ENCODE assay signal across 16 cellular contexts in the genomic region with DNA sequence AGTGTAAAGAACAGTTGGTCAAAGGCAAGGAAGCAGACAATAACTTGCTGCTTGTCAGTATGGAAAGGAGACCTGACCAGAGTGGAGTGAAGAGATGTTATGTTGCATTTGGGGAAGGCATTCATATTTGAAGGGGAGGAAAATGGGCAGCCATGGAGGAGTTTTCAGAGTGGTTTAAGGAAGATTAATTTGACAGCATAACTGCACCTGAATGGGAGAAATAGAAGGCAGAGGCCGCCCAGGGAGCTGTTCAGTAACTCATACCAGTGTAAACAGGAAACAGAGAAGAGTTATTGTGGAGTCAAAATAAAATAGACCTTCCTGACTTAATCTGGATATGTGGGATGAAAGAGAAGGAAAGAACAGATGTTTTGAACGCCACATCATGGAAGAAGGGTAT. TPM values are rescaled to one million over a fixed set of nuclear protein-coding genes. Genes with fewer than 3 reads are reported as not detected.
DNase-seq lines count a peak whose midpoint lies in the region; ATAC-seq and TF ChIP-seq lines count a peak whose summit lies in the region.
"Had no signal": no experiment of that assay in that cellular context is flagged by ENCODE, and none has a peak within 500 bp of the region (broad histone marks: within the 10 kb centered on the region; RNA-seq: fewer than 3 reads in every experiment).

No MANE protein-coding gene starts in this region.

- H3K9me3 Mint-ChIP-seq in immature natural killer cell, result no peaks in the 10 kb centered on the region
- H3K9me3 Mint-ChIP-seq: activated naive CD8-positive, alpha-beta T cell treated with anti-CD3 and anti-CD28 coated beads, Interleukin-2, amount 50 U/mL, for 24 hours; activated T-helper 2 cell treated with anti-CD3 and anti-CD28 coated beads, Interferon-gamma antibody, Interleukin-2, Interleukin-4, amounts not matched to agents 10 μg/mL and 5 μg/mL and 100 μg/mL, durations not matched to agents 14 hours and 24 hours and 36 hours; central memory CD8-positive, alpha-beta T cell; naive thymus-derived CD8-positive, alpha-beta T cell; T-cell had no signal

- H3K9ac ChIP-seq in DND-41 (ENCODE audit: low read depth, low read length) (no peak overlapping the region), MM.1S (ENCODE audit: low read length) (no peak overlapping the region; the same call in 1 of the 2 replicates), mucosa of rectum (ENCODE audit: low read depth in 1 of 2, low read length in 2 of 2) (peak overlapping the region in 1 of 2 donors; percentile 13)

- H3K27ac ChIP-seq in DND-41 (ENCODE audit: low read length), result 0 out of 2 replicates have a peak overlapping the region, but pooled peaks have one; percentile 32
- peak overlapping the region; percentile 97 for H3K27ac ChIP-seq in MM.1S (ENCODE audit: low read length)
- H3K27ac ChIP-seq in caudate nucleus (ENCODE audit: low read depth, low read length), result peak overlapping the region; percentile 11
- peak overlapping the region; percentile 65 to 84 for H3K27ac ChIP-seq in mucosa of rectum (ENCODE audit: low read depth in 2 of 2, low read length in 2 of 2)
- H3K27ac ChIP-seq: left lung, testis, WERI-Rb-1 had no signal

- ATAC-seq in DND-41 (ENCODE audit: insufficient read depth, low read depth) (no peak), HG03342 (IDR thresholded peaks at IDR 0.05; ENCODE audit: unreplicated experiment) (no peak)
- ATAC-seq: activated naive CD8-positive, alpha-beta T cell treated with anti-CD3 and anti-CD28 coated beads, Interleukin-2, amount 50 U/mL, for 24 hours; naive thymus-derived CD8-positive, alpha-beta T cell; T-cell had no signal

- H3K9me2 ChIP-seq in MM.1S (replicated peaks; ENCODE audit: insufficient read depth, low read length), result no peaks in the 10 kb centered on the region

- H3K4me3 Mint-ChIP-seq in immature natural killer cell, result no peak overlapping the region
- H3K4me3 Mint-ChIP-seq: activated naive CD8-positive, alpha-beta T cell treated with anti-CD3 and anti-CD28 coated beads, Interleukin-2, amount 50 U/mL, for 24 hours; central memory CD8-positive, alpha-beta T cell; naive thymus-derived CD8-positive, alpha-beta T cell; T-cell had no signal

- peaks cover 2 to 18% of the 10 kb centered on the region in 2 donors for H3K4me1 Mint-ChIP-seq in immature natural killer cell

- no peaks in the 10 kb centered on the region for H3K36me3 Mint-ChIP-seq in immature natural killer cell
- H3K36me3 Mint-ChIP-seq: naive thymus-derived CD8-positive, alpha-beta T cell; T-cell had no signal

- peaks cover 38% of the 10 kb centered on the region for H3K4me1 ChIP-seq in DND-41 (ENCODE audit: insufficient read depth, low read length)
- H3K4me1 ChIP-seq in MM.1S (ENCODE audit: low read length), result peaks cover 68% of the 10 kb centered on the region
- H3K4me1 ChIP-seq in mucosa of rectum (ENCODE audit: control insufficient read depth in 2 of 2, insufficient read depth in 2 of 2, low read length in 2 of 2), result peaks cover 35 to 67% of the 10 kb centered on the region in 2 donors

- H3K4me2 ChIP-seq in DND-41 (ENCODE audit: insufficient read depth, low read length), result no peak overlapping the region
- H3K4me2 ChIP-seq in MM.1S (ENCODE audit: low read depth, low read length), result peak overlapping the region; percentile 78; the same call in 1 of the 2 replicates

- peaks cover 58% of the 10 kb centered on the region for H3F3A ChIP-seq in MM.1S (ENCODE audit: insufficient read depth, low read length)

- no peaks in the 10 kb centered on the region for H3K27me3 ChIP-seq in DND-41 (ENCODE audit: insufficient read depth, low read length, poor library complexity)
- H3K27me3 ChIP-seq in MM.1S (replicated peaks; ENCODE audit: insufficient read depth, low read length), result no peaks in the 10 kb centered on the region
- no peaks in the 10 kb centered on the region for H3K27me3 ChIP-seq in mucosa of rectum (ENCODE audit: control insufficient read depth in 2 of 2, insufficient read depth in 2 of 2, low read length in 2 of 2)
- H3K27me3 ChIP-seq: left lung, testis had no signal

- peaks cover 0 to 3% (median 0%) of the 10 kb centered on the region in 3 donors for H3K27me3 Mint-ChIP-seq in immature natural killer cell (ENCODE audit: low read depth in 3 of 3)
- H3K27me3 Mint-ChIP-seq: activated naive CD8-positive, alpha-beta T cell treated with anti-CD3 and anti-CD28 coated beads, Interleukin-2, amount 50 U/mL, for 24 hours; central memory CD8-positive, alpha-beta T cell; naive thymus-derived CD8-positive, alpha-beta T cell; T-cell had no signal

- no peak overlapping the region for H3K27ac Mint-ChIP-seq in immature natural killer cell
- H3K27ac Mint-ChIP-seq: activated naive CD8-positive, alpha-beta T cell treated with anti-CD3 and anti-CD28 coated beads, Interleukin-2, amount 50 U/mL, for 24 hours; activated T-helper 2 cell treated with anti-CD3 and anti-CD28 coated beads, Interferon-gamma antibody, Interleukin-2, Interleukin-4, amounts not matched to agents 10 μg/mL and 5 μg/mL and 100 μg/mL, durations not matched to agents 14 hours and 24 hours and 36 hours; T-cell had no signal

- H4K20me1 ChIP-seq in DND-41 (ENCODE audit: insufficient read depth, low read length) (no peaks in the 10 kb centered on the region; the same call in 1 of the 2 replicates), MM.1S (ENCODE audit: insufficient read depth, low read length) (no peaks in the 10 kb centered on the region)

- H3K79me2 ChIP-seq in DND-41 (ENCODE audit: insufficient read depth, low read length) (peaks cover 43% of the 10 kb centered on the region; the same call in 1 of the 2 replicates), MM.1S (ENCODE audit: low read length) (peaks cover 91% of the 10 kb centered on the region)

- H3K9me3 ChIP-seq in DND-41 (ENCODE audit: insufficient read depth, low read length, severe bottlenecking) (no peaks in the 10 kb centered on the region), MM.1S (replicated peaks; ENCODE audit: insufficient read depth, low read length) (no peaks in the 10 kb centered on the region), mucosa of rectum (ENCODE audit: control insufficient read depth in 2 of 2, low read length in 2 of 2) (no peaks in the 10 kb centered on the region)
- H3K9me3 ChIP-seq: left lung, testis had no signal

- no peak for DNase-seq in DND-41
- DNase-seq in MM.1S, result no peak
- no peak for DNase-seq in caudate nucleus (lab: John Stamatoyannopoulos, UW)
- no peak for DNase-seq in LoVo (ENCODE audit: low spot score)
- no peak for DNase-seq in OCI-M2 (lab: John Stamatoyannopoulos, UW; ENCODE audit: unreplicated experiment)
- no peak for DNase-seq in immature natural killer cell
- DNase-seq: activated naive CD8-positive, alpha-beta T cell treated with anti-CD3 and anti-CD28 coated beads, Interleukin-2, amount 50 U/mL, for 24 hours; left lung; naive thymus-derived CD8-positive, alpha-beta T cell; T-cell; testis; WERI-Rb-1 had no signal

- no peaks in the 10 kb centered on the region for H3K36me3 ChIP-seq in DND-41 (ENCODE audit: insufficient read depth, low read length)
- H3K36me3 ChIP-seq in MM.1S (replicated peaks; ENCODE audit: insufficient read depth, low read length), result no peaks in the 10 kb centered on the region
- H3K36me3 ChIP-seq in mucosa of rectum (ENCODE audit: control insufficient read depth in 2 of 2, insufficient read depth in 2 of 2, low read length in 2 of 2), result no peaks in the 10 kb centered on the region
- H3K36me3 ChIP-seq: left lung had no signal

- H2AFZ ChIP-seq in DND-41 (ENCODE audit: low read depth, low read length) (peak overlapping the region; percentile 39; the same call in 1 of the 2 replicates), MM.1S (ENCODE audit: low read length) (no peak overlapping the region)

- H3K4me3 ChIP-seq in DND-41 (ENCODE audit: low read depth in 1 of 2, low read length in 2 of 2), result no peak overlapping the region
- H3K4me3 ChIP-seq in MM.1S (ENCODE audit: low read length), result no peak overlapping the region
- H3K4me3 ChIP-seq in mucosa of rectum (ENCODE audit: low read length in 2 of 2), result peak overlapping the region in 1 of 2 donors; percentile 20
- H3K4me3 ChIP-seq: left lung, testis had no signal

- TF ChIP-seq CTCF in DND-41 (IDR thresholded peaks at IDR 0.05; ENCODE audit: borderline replicate concordance, extremely low read depth, low read length, poor library complexity, severe bottlenecking), result no peak
- no peak for TF ChIP-seq CTCF in MM.1S (IDR thresholded peaks at IDR 0.05; ENCODE audit: low read length)

RNA-seq across cellular contexts. Expression of a gene that starts 13.3 kb away (rescaled TPM):
- polyA plus RNA-seq in immature natural killer cell, result 10 to 100 TPM; 13.1 to 30.9 (median 25.0) TPM

Comparison
In these comparisons a context has a peak if more than half of its experiments do, and no peak if none do; other contexts are left out.
1. H3K27ac ChIP-seq: peak in every context shown above with its lines; median percentile 97 in MM.1S; 74 in mucosa of rectum; 32 in DND-41; 11 in caudate nucleus.